1 cellular context compared by ENCODE assay signal in genomic region chr17:59534583-59534982, GRCh38.
TF ChIP-seq lines count a peak whose summit lies in the region.

No MANE protein-coding gene starts in this region.

TF ChIP-seq in GM12878, 131 proteins besides CTCF, POLR2A, EP300 and RAD21 (continued from another document):
- TF ChIP-seq ELK1 (IDR thresholded peaks at IDR 0.05; ENCODE audit: low read depth, low read length) (no peak), TCF12 (IDR thresholded peaks at IDR 0.05; ENCODE audit: low read depth, low read length) (no peak), HDAC2 (IDR thresholded peaks at IDR 0.05) (no peak), E2F4 (IDR thresholded peaks at IDR 0.05; ENCODE audit: low read depth, low read length) (no peak)
